Comparison of ENCODE assay signal across 18 cellular contexts in the genomic region with DNA sequence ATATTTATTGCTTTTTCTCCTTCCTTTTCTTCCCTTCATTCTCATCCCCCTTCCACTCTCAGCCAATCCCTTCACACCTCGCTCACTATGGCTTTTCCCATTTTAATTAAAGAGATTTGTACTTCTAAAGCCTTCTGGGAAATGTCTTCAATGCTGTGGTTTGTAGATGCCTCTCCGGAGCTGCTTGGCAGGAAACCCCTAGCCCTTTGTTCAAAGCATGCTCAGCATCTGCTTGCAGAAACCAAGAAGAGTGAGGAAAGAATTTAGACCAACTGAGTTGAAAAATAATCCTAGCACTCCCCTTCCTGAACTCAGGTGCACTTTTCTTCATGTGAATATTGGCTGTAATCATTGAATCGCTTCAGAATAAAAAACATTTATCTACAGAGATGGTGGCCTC.
DNase-seq lines count a peak whose midpoint lies in the region; ATAC-seq and TF ChIP-seq lines count a peak whose summit lies in the region.
"Had no signal": no experiment of that assay in that cellular context is flagged by ENCODE, and none has a peak within 500 bp of the region (broad histone marks: within the 10 kb centered on the region; RNA-seq: fewer than 3 reads in every experiment).

No MANE protein-coding gene starts in this region.

- TF ChIP-seq CTCF in brain (conservative IDR thresholded peaks at IDR 0.05) (no peak), breast epithelium (IDR thresholded peaks at IDR 0.05) (no peak)

- DNase-seq in NCI-H2107 treated with DMSO at 0.1 percent for 48 hours (lab: John Stamatoyannopoulos, UW; ENCODE audit: unreplicated experiment) (peak; percentile 71), NCI-H2107 (lab: John Stamatoyannopoulos, UW) (no peak), M059J (ENCODE audit: low read depth) (peak; percentile 29), retina (peak; percentile 24), breast epithelium (ENCODE audit: low spot score in 2 of 2) (no peak)
- DNase-seq: 8988T; Calu3; CD8-positive, alpha-beta T cell; HCEC 1CT; Kasumi-1; NCI-H1105; NCI-H2081 treated with DMSO at 0.1 percent for 48 hours; NK-92 treated with Interleukin-12 subunit alpha and Interleukin-12 subunit beta, amount 100 ng/mL, for 24 hours had no signal

- H3K9me3 Mint-ChIP-seq in brain, result peaks cover 0 to 9% (median 0%) of the 10 kb centered on the region in 5 experiments
- H3K9me3 Mint-ChIP-seq: CD8-positive, alpha-beta T cell had no signal

- no peaks in the 10 kb centered on the region for H3K36me3 ChIP-seq in breast epithelium

- peaks cover 0 to 7% of the 10 kb centered on the region in 2 donors for H3K27me3 ChIP-seq in breast epithelium

- no peak overlapping the region for H3K4me3 Mint-ChIP-seq in brain
- H3K4me3 Mint-ChIP-seq: CD8-positive, alpha-beta T cell; IgD-negative memory B cell had no signal

- no peak overlapping the region for H3K4me3 ChIP-seq in breast epithelium

- H3K4me1 ChIP-seq in breast epithelium, result no peaks in the 10 kb centered on the region

- H3K4me1 Mint-ChIP-seq in brain, result peaks cover 20% of the 10 kb centered on the region
- H3K4me1 Mint-ChIP-seq: IgD-negative memory B cell had no signal

- TF ChIP-seq POLR2A in breast epithelium (IDR thresholded peaks at IDR 0.05), result no peak

- ATAC-seq in GM18520 (IDR thresholded peaks at IDR 0.05; ENCODE audit: unreplicated experiment) (no peak), HG03108 (IDR thresholded peaks at IDR 0.05; ENCODE audit: unreplicated experiment) (no peak)
- ATAC-seq: CD8-positive, alpha-beta T cell; Right ventricle myocardium inferior had no signal

- intact Hi-C loops in breast epithelium (cut with DNase I; ENCODE audit: low total_unique reads), result no loop called here

- H3K36me3 Mint-ChIP-seq in brain, result peaks cover 3% of the 10 kb centered on the region
- H3K36me3 Mint-ChIP-seq: CD8-positive, alpha-beta T cell; IgD-negative memory B cell had no signal

- peak overlapping the region; percentile 13 to 78 (median 36) for H3K27ac Mint-ChIP-seq in brain
- H3K27ac Mint-ChIP-seq: CD8-positive, alpha-beta T cell; IgD-negative memory B cell had no signal

- H3K27me3 Mint-ChIP-seq in brain, result no peaks in the 10 kb centered on the region

- H3K27ac ChIP-seq in breast epithelium, result no peak overlapping the region

- no peaks in the 10 kb centered on the region for H3K9me3 ChIP-seq in breast epithelium

Comparison
In these comparisons a context has a peak if more than half of its experiments do, and no peak if none do; other contexts are left out.
1. DNase-seq: peak in NCI-H2107 treated with DMSO at 0.1 percent for 48 hours (single experiment), M059J (single experiment) and retina (single experiment); none in NCI-H2107 (single experiment) and breast epithelium (0 of 2).